17 cellular contexts compared by ENCODE assay signal in genomic region chr17:54736573-54736972, GRCh38.
DNase-seq lines count a peak whose midpoint lies in the region; ATAC-seq and TF ChIP-seq lines count a peak whose summit lies in the region.
"Had no signal": no experiment of that assay in that cellular context is flagged by ENCODE, and none has a peak within 500 bp of the region (broad histone marks: within the 10 kb centered on the region; RNA-seq: fewer than 3 reads in every experiment).

No MANE protein-coding gene starts in this region.

- intact Hi-C loops in MCF 10A (cut with micrococcal nuclease) (no loop called here), mammary epithelial cell (cut with micrococcal nuclease) (loop anchor here (5.0 kb wide), 1 partner anchor 269 kb away; no protein-coding TSS in a partner anchor)

- dilution Hi-C loops in mammary epithelial cell (cut with HindIII; ENCODE audit: low sequenced_read_pairs), result no loop called here

- ATAC-seq in activated naive CD4-positive, alpha-beta T cell treated with anti-CD3 and anti-CD28 coated beads, Interleukin-2, amount 50 U/mL, for 72 hours, result no peak
- ATAC-seq: T-helper 17 cell had no signal

- H3K36me3 ChIP-seq in mammary epithelial cell (ENCODE audit: insufficient read depth, low read length) (no peaks in the 10 kb centered on the region), smooth muscle cell (ENCODE audit: low read depth) (no peaks in the 10 kb centered on the region)
- H3K36me3 ChIP-seq: BE2C, SJSA1 had no signal

- no TSS peak for BruUV-seq in MCF 10A (replicated peaks; lab: Mats Ljungman, UMichigan)
- BruUV-seq in mammary epithelial cell (replicated peaks; lab: Mats Ljungman, UMichigan), result no TSS peak

- no peak overlapping the region for H2AFZ ChIP-seq in mammary epithelial cell (ENCODE audit: low read depth, low read length)
- peak overlapping the region; percentile 53 for H2AFZ ChIP-seq in smooth muscle cell (ENCODE audit: low read depth)

- H4K20me1 ChIP-seq in mammary epithelial cell (ENCODE audit: insufficient read depth, low read length), result no peaks in the 10 kb centered on the region
- no peaks in the 10 kb centered on the region for H4K20me1 ChIP-seq in smooth muscle cell (ENCODE audit: low read depth)

- H3K27ac ChIP-seq in mammary epithelial cell (ENCODE audit: insufficient read depth, low read depth, low read length) (no peak overlapping the region), smooth muscle cell (ENCODE audit: low read depth) (no peak overlapping the region)
- H3K27ac ChIP-seq: SJSA1 had no signal

- TF ChIP-seq CTCF in MCF 10A (IDR thresholded peaks at IDR 0.05; ENCODE audit: unreplicated experiment) (no peak), mammary epithelial cell (conservative IDR thresholded peaks at IDR 0.05 in 1 of 2, IDR thresholded peaks at IDR 0.05 in 1 of 2; ENCODE audit: extremely low read depth in 1 of 2, insufficient read depth in 1 of 2, low read depth in 1 of 2, low read length in 2 of 2) (no peak), smooth muscle cell (IDR thresholded peaks at IDR 0.05; ENCODE audit: borderline replicate concordance, insufficient read depth, poor library complexity, severe bottlenecking) (no peak)

- H3K27ac Mint-ChIP-seq in MCF 10A (ENCODE audit: low read depth, unreplicated experiment), result no peak overlapping the region
- H3K27ac Mint-ChIP-seq in activated naive CD4-positive, alpha-beta T cell treated with anti-CD3 and anti-CD28 coated beads, Interleukin-2, amount 50 U/mL, for 72 hours, result no peak overlapping the region
- H3K27ac Mint-ChIP-seq: CD4-positive, alpha-beta T cell; T-helper 17 cell had no signal

- no peaks in the 10 kb centered on the region for H3K27me3 Mint-ChIP-seq in MCF 10A (ENCODE audit: insufficient read depth, unreplicated experiment)
- H3K27me3 Mint-ChIP-seq: CD4-positive, alpha-beta T cell; T-helper 17 cell had no signal

- H3K36me3 Mint-ChIP-seq in MCF 10A (ENCODE audit: insufficient read depth, unreplicated experiment), result no peaks in the 10 kb centered on the region
- no peaks in the 10 kb centered on the region for H3K36me3 Mint-ChIP-seq in activated naive CD4-positive, alpha-beta T cell treated with anti-CD3 and anti-CD28 coated beads, Interleukin-2, amount 50 U/mL, for 72 hours

- H3K4me3 ChIP-seq in mammary epithelial cell (replicated peaks in 1 of 3; ENCODE audit: insufficient read depth in 1 of 3, low read depth in 2 of 3, low read length in 3 of 3) (no peak overlapping the region), smooth muscle cell (peak overlapping the region; percentile 14)
- H3K4me3 ChIP-seq: SJSA1 had no signal

- H3K9me3 ChIP-seq in mammary epithelial cell (replicated peaks; ENCODE audit: insufficient read depth, low read length) (no peaks in the 10 kb centered on the region), smooth muscle cell (replicated peaks; ENCODE audit: low read depth) (no peaks in the 10 kb centered on the region)
- H3K9me3 ChIP-seq: BE2C had no signal

- H3K27me3 ChIP-seq in mammary epithelial cell (ENCODE audit: insufficient read depth, low read length) (no peaks in the 10 kb centered on the region), smooth muscle cell (ENCODE audit: low read depth) (no peaks in the 10 kb centered on the region)
- H3K27me3 ChIP-seq: BE2C, SJSA1 had no signal

- no peaks in the 10 kb centered on the region for H3F3A ChIP-seq in smooth muscle cell (ENCODE audit: low read depth)

- no peaks in the 10 kb centered on the region for H3K4me1 Mint-ChIP-seq in MCF 10A (ENCODE audit: insufficient read depth, unreplicated experiment)

- CTCF ChIA-PET in MCF 10A (lab: Yijun Ruan, JAX), result no interaction called here
- CTCF ChIA-PET in mammary epithelial cell (lab: Charles Lee; ENCODE audit: low non-redundant PET), result no interaction called here

- H3K4me2 ChIP-seq in mammary epithelial cell (ENCODE audit: insufficient read depth, low read depth, low read length), result no peak overlapping the region
- H3K4me2 ChIP-seq in smooth muscle cell, result no peak overlapping the region

- H3K4me1 ChIP-seq in mammary epithelial cell (ENCODE audit: insufficient read depth, low read length) (no peaks in the 10 kb centered on the region), smooth muscle cell (ENCODE audit: low read depth) (no peaks in the 10 kb centered on the region)
- H3K4me1 ChIP-seq: BE2C, SJSA1 had no signal

- H3K4me3 Mint-ChIP-seq in MCF 10A (ENCODE audit: unreplicated experiment), result peak overlapping the region; percentile 17
- H3K4me3 Mint-ChIP-seq: CD4-positive, alpha-beta T cell; T-helper 17 cell had no signal

- POLR2A ChIA-PET in MCF 10A (lab: Yijun Ruan, JAX), result no interaction called here

- H3K9me3 Mint-ChIP-seq in MCF 10A (ENCODE audit: unreplicated experiment), result no peaks in the 10 kb centered on the region
- peaks cover 13 to 15% of the 10 kb centered on the region in 2 donors for H3K9me3 Mint-ChIP-seq in activated naive CD4-positive, alpha-beta T cell treated with anti-CD3 and anti-CD28 coated beads, Interleukin-2, amount 50 U/mL, for 72 hours

- no peak for DNase-seq in MCF 10A (ENCODE audit: unreplicated experiment)
- DNase-seq in mammary epithelial cell, result no peak
- peak; percentile 28 for DNase-seq in MV-4-11 (lab: John Stamatoyannopoulos, UW)
- DNase-seq in RPMI8226, result peak; percentile 30
- no peak for DNase-seq in smooth muscle cell (lab: John Stamatoyannopoulos, UW; ENCODE audit: unreplicated experiment)
- no peak for DNase-seq in activated naive CD4-positive, alpha-beta T cell treated with anti-CD3 and anti-CD28 coated beads, Interleukin-2, amount 50 U/mL, for 72 hours (ENCODE audit: low spot score in 2 of 2)
- DNase-seq in NCI-H2171 treated with DMSO at 0.1 percent for 48 hours (lab: John Stamatoyannopoulos, UW), result no peak
- no peak for DNase-seq in stimulated activated CD4-positive, alpha-beta T cell treated with anti-CD3 and anti-CD28 coated beads, Interleukin-4, amount 100 ng/mL, for 24 hours
- DNase-seq: BE2C; CD4-positive, alpha-beta T cell; H7; Kasumi-1; NCI-H1417 treated with DMSO at 0.1 percent for 48 hours; NCI-H1930; NCI-H526; T-helper 17 cell had no signal

- H3K79me2 ChIP-seq in mammary epithelial cell (ENCODE audit: insufficient read depth, low read length) (no peaks in the 10 kb centered on the region), smooth muscle cell (ENCODE audit: low read depth) (no peaks in the 10 kb centered on the region)

- H3K9ac ChIP-seq in mammary epithelial cell (ENCODE audit: insufficient read depth, low read length) (no peak overlapping the region), smooth muscle cell (ENCODE audit: low read depth) (no peak overlapping the region)

- in situ Hi-C loops in mammary epithelial cell (cut with MboI; ENCODE audit: low sequenced_read_pairs in 2 of 2), result no loop called here

Comparison
In these comparisons a context has a peak if more than half of its experiments do, and no peak if none do; other contexts are left out.
1. DNase-seq: peak in MV-4-11 (single experiment) and RPMI8226 (single experiment); none in MCF 10A (single experiment), mammary epithelial cell (single experiment), smooth muscle cell (single experiment), activated naive CD4-positive, alpha-beta T cell treated with anti-CD3 and anti-CD28 coated beads, Interleukin-2, amount 50 U/mL, for 72 hours (0 of 2), NCI-H2171 treated with DMSO at 0.1 percent for 48 hours (single experiment) and stimulated activated CD4-positive, alpha-beta T cell treated with anti-CD3 and anti-CD28 coated beads, Interleukin-4, amount 100 ng/mL, for 24 hours (single experiment).